In the genomic region with DNA sequence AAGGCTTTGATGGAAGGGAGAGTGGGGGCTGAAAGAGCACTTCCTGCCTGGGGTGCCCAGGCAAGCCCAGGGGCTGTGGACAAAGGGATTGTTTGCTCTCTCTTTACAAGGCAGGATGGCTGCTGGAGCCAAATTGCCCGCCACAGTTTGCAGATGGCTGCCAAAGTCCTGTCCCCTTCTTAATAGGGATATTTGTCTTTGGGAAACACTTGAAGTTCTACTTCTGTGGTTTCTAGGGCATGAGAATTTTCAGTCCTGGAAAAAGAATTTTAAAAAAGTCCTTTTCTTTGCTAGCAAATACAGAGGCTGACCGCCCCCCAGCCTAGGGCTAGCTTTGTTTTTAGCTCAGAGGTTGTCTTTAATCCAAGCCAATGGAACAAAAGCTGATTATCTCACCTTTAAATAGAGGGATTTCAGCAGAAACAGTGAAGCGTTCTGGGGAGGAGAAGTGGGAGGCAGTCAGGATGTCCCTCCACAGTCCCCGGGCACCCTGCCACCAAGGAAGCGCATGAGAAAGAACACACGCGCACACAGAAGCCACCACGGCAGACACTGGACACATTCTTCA, we compare ENCODE assay signal across 12 cellular contexts.
A peak's percentile ranks its signal among the peaks of the same experiment; 100 is the strongest.
DNase-seq lines count a peak whose midpoint lies in the region; ATAC-seq lines count a peak whose summit lies in the region.
"Had no signal": no experiment of that assay in that cellular context is flagged by ENCODE, and none has a peak within 500 bp of the region (broad histone marks: within the 10 kb centered on the region; RNA-seq: fewer than 3 reads in every experiment).

No MANE protein-coding gene starts in this region.

- no peaks in the 10 kb centered on the region for H3K27me3 ChIP-seq in HUES48 (ENCODE audit: control insufficient read depth, insufficient read depth, low read length)
- H3K27me3 ChIP-seq in MG63 = no peaks in the 10 kb centered on the region
- H3K27me3 ChIP-seq: foreskin keratinocyte had no signal

- no peak for ATAC-seq in activated naive CD8-positive, alpha-beta T cell treated with anti-CD3 and anti-CD28 coated beads, Interleukin-2, amount 50 U/mL, for 24 hours
- ATAC-seq: foreskin keratinocyte had no signal

- H3K9me3 ChIP-seq in HUES48 (ENCODE audit: control insufficient read depth, insufficient read depth, low read length) = 0 out of 2 replicates have a peak, but pooled peaks cover 3% of the 10 kb centered on the region
- no peaks in the 10 kb centered on the region for H3K9me3 ChIP-seq in MG63

- DNase-seq in NCI-H748 (lab: John Stamatoyannopoulos, UW; ENCODE audit: unreplicated experiment) (peak; percentile 87), globus pallidus (ENCODE audit: low spot score) (peak; percentile 83), posterior cingulate gyrus (peak; percentile 56 to 94 (median 76)), SIG-M5 (lab: John Stamatoyannopoulos, UW) (no peak), MG63 (no peak), GDM1 (lab: John Stamatoyannopoulos, UW) (no peak)
- DNase-seq in activated naive CD8-positive, alpha-beta T cell treated with anti-CD3 and anti-CD28 coated beads, Interleukin-2, amount 50 U/mL, for 24 hours = no peak
- DNase-seq: activated CD4-positive, alpha-beta T cell treated with anti-CD3 and anti-CD28 coated beads, Interleukin-2, amount 50 U/mL, for 4 hours; foreskin keratinocyte; stimulated activated CD4-positive, alpha-beta T cell treated with anti-CD3 and anti-CD28 coated beads, Interleukin-2, amount 100 ng/mL, for 48 hours; stimulated activated naive CD4-positive, alpha-beta T cell treated with Interleukin-2 at 50 U/mL for 16 hours had no signal

- H3K4me3 Mint-ChIP-seq in activated naive CD8-positive, alpha-beta T cell treated with anti-CD3 and anti-CD28 coated beads, Interleukin-2, amount 50 U/mL, for 24 hours = no peak overlapping the region

- peak overlapping the region; percentile 70 for H3K27ac ChIP-seq in HUES48 (ENCODE audit: low read depth, low read length)
- H3K27ac ChIP-seq: foreskin keratinocyte had no signal

- H3K4me1 Mint-ChIP-seq in activated naive CD8-positive, alpha-beta T cell treated with anti-CD3 and anti-CD28 coated beads, Interleukin-2, amount 50 U/mL, for 24 hours = no peaks in the 10 kb centered on the region

- H3K4me3 ChIP-seq in HUES48 (ENCODE audit: low read depth, low read length) (no peak overlapping the region), MG63 (no peak overlapping the region)

- H3K36me3 ChIP-seq in HUES48 (ENCODE audit: control insufficient read depth, insufficient read depth, low read length) = no peaks in the 10 kb centered on the region
- H3K36me3 ChIP-seq in MG63 = no peaks in the 10 kb centered on the region

- H3K27me3 Mint-ChIP-seq in activated naive CD8-positive, alpha-beta T cell treated with anti-CD3 and anti-CD28 coated beads, Interleukin-2, amount 50 U/mL, for 24 hours = no peaks in the 10 kb centered on the region

- H3K36me3 Mint-ChIP-seq in activated naive CD8-positive, alpha-beta T cell treated with anti-CD3 and anti-CD28 coated beads, Interleukin-2, amount 50 U/mL, for 24 hours (ENCODE audit: low read depth) = no peaks in the 10 kb centered on the region

- no peak overlapping the region for H3K9ac ChIP-seq in HUES48 (ENCODE audit: low read depth, low read length)

- H3K27ac Mint-ChIP-seq in activated naive CD8-positive, alpha-beta T cell treated with anti-CD3 and anti-CD28 coated beads, Interleukin-2, amount 50 U/mL, for 24 hours = no peak overlapping the region

- intact Hi-C loops in posterior cingulate gyrus (cut with DNase I) = no loop called here

- H3K4me1 ChIP-seq in HUES48 (ENCODE audit: control insufficient read depth, insufficient read depth, low read length) = peaks cover 3% of the 10 kb centered on the region; the same call in 1 of the 2 replicates
- H3K4me1 ChIP-seq: foreskin keratinocyte had no signal

- H3K9me3 Mint-ChIP-seq in activated naive CD8-positive, alpha-beta T cell treated with anti-CD3 and anti-CD28 coated beads, Interleukin-2, amount 50 U/mL, for 24 hours = peaks cover 14% of the 10 kb centered on the region

Comparison
In these comparisons a context has a peak if more than half of its experiments do, and no peak if none do; other contexts are left out.
1. DNase-seq: peak in NCI-H748 (single experiment), globus pallidus (single experiment) and posterior cingulate gyrus (10 of 10); none in SIG-M5 (single experiment), activated naive CD8-positive, alpha-beta T cell treated with anti-CD3 and anti-CD28 coated beads, Interleukin-2, amount 50 U/mL, for 24 hours (single experiment), MG63 (single experiment) and GDM1 (single experiment).